In the genomic region with DNA sequence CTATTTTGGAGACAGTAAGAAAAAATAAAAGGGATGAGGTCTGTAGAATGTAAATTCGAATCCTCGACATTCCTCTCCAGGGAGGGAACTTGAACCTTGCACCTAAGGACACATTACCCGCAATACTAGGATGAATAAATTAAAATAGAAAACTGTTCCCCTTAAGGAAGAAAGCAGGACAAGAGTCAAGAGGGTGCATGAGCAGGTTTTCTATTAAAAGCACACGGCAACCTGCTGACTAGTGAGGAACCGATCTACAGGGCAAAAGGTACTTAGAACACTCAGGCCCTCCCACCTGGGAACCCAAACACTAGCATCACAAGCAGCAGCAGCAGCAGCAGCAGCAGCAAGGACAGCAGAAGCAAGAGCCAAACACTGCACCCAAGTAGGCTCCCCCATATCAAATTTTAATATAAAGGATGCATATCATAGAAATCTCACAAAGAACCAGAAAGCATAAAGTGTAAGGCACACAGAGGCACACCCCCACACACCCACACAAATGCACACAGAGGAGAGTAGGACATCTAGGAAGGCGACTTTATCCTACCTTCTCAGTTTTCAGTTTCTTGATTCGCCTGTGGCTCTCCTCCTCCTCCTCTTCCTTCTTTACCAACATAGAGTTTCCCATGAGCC, we compare ENCODE assay signal across 9 cellular contexts. TPM values are rescaled to one million over a fixed set of nuclear protein-coding genes. Genes with fewer than 3 reads are reported as not detected.
A peak's percentile ranks its signal among the peaks of the same experiment; 100 is the strongest.
DNase-seq lines count a peak whose midpoint lies in the region; ATAC-seq, FAIRE-seq and TF ChIP-seq lines count a peak whose summit lies in the region.
"Had no signal": no experiment of that assay in that cellular context is flagged by ENCODE, and none has a peak within 500 bp of the region (broad histone marks: within the 10 kb centered on the region; RNA-seq: fewer than 3 reads in every experiment).

No MANE protein-coding gene starts in this region.

- peak overlapping the region; percentile 84 to 93 for H3K27ac ChIP-seq in ascending aorta
- H3K27ac ChIP-seq in transverse colon = peak overlapping the region; percentile 94 to 98 (median 96)
- H3K27ac ChIP-seq: KMS-11 had no signal

- peaks cover 3 to 5% of the 10 kb centered on the region in 2 donors for H3K4me1 ChIP-seq in ascending aorta
- peaks cover 8 to 64% (median 56%) of the 10 kb centered on the region in 4 donors for H3K4me1 ChIP-seq in transverse colon

- H3K9me3 ChIP-seq in ascending aorta (no peaks in the 10 kb centered on the region), transverse colon (no peaks in the 10 kb centered on the region)

- WGBS in transverse colon (ENCODE audit: low coverage in 1 of 2), 2 donors = 14 to 17% methylated on average over 1 to 7 of the region's 7 CpGs

- FAIRE-seq in HTR-8/SVneo (lab: Jason Lieb, UNC) = no peak

- no peaks in the 10 kb centered on the region for H3K36me3 ChIP-seq in ascending aorta
- H3K36me3 ChIP-seq in transverse colon = no peaks in the 10 kb centered on the region

- H3K4me3 ChIP-seq in ascending aorta (peak overlapping the region; percentile 55 to 70), transverse colon (peak overlapping the region; percentile 36 to 73 (median 60))

- in situ Hi-C loops in transverse colon (cut with MboI; ENCODE audit: low pct_ligation_motif_present in 1 of 4, low pct_unique_long_range_greater_than_20kb in 1 of 4, low sequenced_read_pairs in 3 of 4) = no loop called here

- intact Hi-C loops in ascending aorta (cut with DNase I) = loop anchor here (2.0 to 10.0 kb wide), 2 partner anchors 229 to 667 kb away; no protein-coding TSS in a partner anchor
- intact Hi-C loops in transverse colon (cut with DNase I; ENCODE audit: low total_unique reads) = loop anchor here (5.0 to 10.0 kb wide), 2 partner anchors 671 to 744 kb away; no protein-coding TSS in a partner anchor

- no peak for ATAC-seq in HG03196 (IDR thresholded peaks at IDR 0.05; ENCODE audit: unreplicated experiment)

- TF ChIP-seq CTCF in ascending aorta (IDR thresholded peaks at IDR 0.05) (no peak), transverse colon (IDR thresholded peaks at IDR 0.05) (no peak)

- DNase-seq in NCI-H2081 (lab: John Stamatoyannopoulos, UW) (peak; percentile 42 to 54), NCI-H2081 treated with DMSO at 0.1 percent for 48 hours (lab: John Stamatoyannopoulos, UW) (no peak), ascending aorta (ENCODE audit: low spot score in 2 of 2) (no peak), left kidney (ENCODE audit: low read depth, low spot score) (peak; percentile 78), transverse colon (peak; percentile 59), HTR-8/SVneo (ENCODE audit: insufficient read length, low spot score) (no peak)
- no peak for DNase-seq in activated CD4-positive, alpha-beta T cell treated with anti-CD3 and anti-CD28 coated beads for 48 hours

- peak; percentile 70 for TF ChIP-seq POLR2A in transverse colon (IDR thresholded peaks at IDR 0.05)

- no peak for TF ChIP-seq EP300 in transverse colon (IDR thresholded peaks at IDR 0.05; ENCODE audit: low read depth)

- H3K27me3 ChIP-seq in ascending aorta (no peaks in the 10 kb centered on the region), transverse colon (no peaks in the 10 kb centered on the region)

RNA-seq across cellular contexts. Expression of gene ZNF608, which starts 2.8 kb away (rescaled TPM):
- total RNA-seq in ascending aorta = 15.4 TPM
- 10 to 100 TPM; 30.6 to 83.2 (median 41.2) TPM for total RNA-seq in transverse colon

Comparison
In these comparisons a context has a peak if more than half of its experiments do, and no peak if none do; other contexts are left out.
1. DNase-seq: peak in NCI-H2081 (2 of 2), left kidney (single experiment) and transverse colon (single experiment); none in NCI-H2081 treated with DMSO at 0.1 percent for 48 hours (single experiment), ascending aorta (0 of 2), HTR-8/SVneo (single experiment) and activated CD4-positive, alpha-beta T cell treated with anti-CD3 and anti-CD28 coated beads for 48 hours (single experiment).